ENCODE assay signal across 17 cellular contexts in genomic region chr5:32098806-32099435, GRCh38.
DNase-seq lines count a peak whose midpoint lies in the region; ATAC-seq and TF ChIP-seq lines count a peak whose summit lies in the region.
"Had no signal": no experiment of that assay in that cellular context is flagged by ENCODE, and none has a peak within 500 bp of the region (broad histone marks: within the 10 kb centered on the region; RNA-seq: fewer than 3 reads in every experiment).

No MANE protein-coding gene starts in this region.

- no peak overlapping the region for H3K9ac ChIP-seq in mesendoderm (ENCODE audit: low read length)

- H3K4ac ChIP-seq in mesendoderm (ENCODE audit: low read depth, low read length), result no peak overlapping the region

- H3K9me3 ChIP-seq in heart left ventricle (no peaks in the 10 kb centered on the region), hepatocyte (ENCODE audit: low read depth) (no peaks in the 10 kb centered on the region), psoas muscle (no peaks in the 10 kb centered on the region), upper lobe of right lung (no peaks in the 10 kb centered on the region)
- H3K9me3 ChIP-seq in CD8-positive, alpha-beta memory T cell (ENCODE audit: low read length), result no peaks in the 10 kb centered on the region

- H2AFZ ChIP-seq in hepatocyte, result no peak overlapping the region

- no peak overlapping the region for H3K56ac ChIP-seq in mesendoderm (ENCODE audit: low read length)

- H3K4me1 Mint-ChIP-seq in CD8-positive, alpha-beta memory T cell, result no peaks in the 10 kb centered on the region

- no peak overlapping the region for H2BK120ac ChIP-seq in mesendoderm (ENCODE audit: low read depth, low read length)

- H4K8ac ChIP-seq in mesendoderm (ENCODE audit: low read depth, low read length), result no peak overlapping the region

- H3K4me2 ChIP-seq in hepatocyte (no peak overlapping the region), mesendoderm (ENCODE audit: low read length) (no peak overlapping the region)

- TF ChIP-seq CTCF in heart left ventricle (IDR thresholded peaks at IDR 0.05), result no peak
- TF ChIP-seq CTCF in hepatocyte (IDR thresholded peaks at IDR 0.05; ENCODE audit: poor library complexity), result no peak
- TF ChIP-seq CTCF in psoas muscle (IDR thresholded peaks at IDR 0.05), result no peak
- TF ChIP-seq CTCF in upper lobe of right lung (IDR thresholded peaks at IDR 0.05), result no peak

- TF ChIP-seq POLR2A in heart left ventricle (IDR thresholded peaks at IDR 0.05), result no peak

- no peak overlapping the region for H4K5ac ChIP-seq in mesendoderm (ENCODE audit: low read length)

- WGBS in heart left ventricle, 4 donors, result 20 to 40% (median 30%) methylated on average over 11 of the region's 11 CpGs
- 68% methylated on average over 11 of the region's 11 CpGs for WGBS in hepatocyte (ENCODE audit: low lambda C conversion rate, missing lambda C conversion rate)
- 77 to 81% (median 78%) methylated on average over 11 of the region's 11 CpGs for WGBS in psoas muscle, 3 donors
- WGBS in mesendoderm (ENCODE audit: extremely low coverage, insufficient coverage, low lambda C conversion rate), result no CpG with 5 or more reads among the region's 11 CpGs

- DNase-seq in heart left ventricle (no peak), cardiac septum (ENCODE audit: low spot score) (no peak), hepatocyte (ENCODE audit: low spot score) (no peak), psoas muscle (no peak), upper lobe of right lung (no peak), mesendoderm (no peak), hepatic stellate cell (ENCODE audit: low spot score) (no peak)
- DNase-seq in CD8-positive, alpha-beta memory T cell, result no peak
- DNase-seq: activated gamma-delta T cell; NCI-H1048; NCI-H2107; NCI-H748 treated with DMSO at 0.1 percent for 48 hours; stimulated activated CD4-positive, alpha-beta T cell treated with anti-CD3 and anti-CD28 coated beads, Interleukin-12 subunit alpha, Interleukin-12 subunit beta, amount 100 ng/mL, for 4 hours; stimulated activated naive B cell treated with anti-CD40 and anti-IgM and Interleukin-4, amounts not matched to agents 10 μg/mL and 1 μg/mL and 100 μg/mL, for 72 hours; T-helper 9 cell had no signal

- ATAC-seq in heart left ventricle (peak in 3 of 4 donors; percentile 27 to 35 (median 28)), psoas muscle (no peak), upper lobe of right lung (peak; percentile 5)
- ATAC-seq: stimulated activated naive B cell treated with anti-CD40 and anti-IgM and Interleukin-4, amounts not matched to agents 10 μg/mL and 1 μg/mL and 100 μg/mL, for 72 hours had no signal

- peaks cover 0 to 54% (median 13%) of the 10 kb centered on the region in 3 donors for H3K36me3 Mint-ChIP-seq in CD8-positive, alpha-beta memory T cell

- no peak overlapping the region for H2BK5ac ChIP-seq in mesendoderm (ENCODE audit: low read length)

- H3K27me3 ChIP-seq in heart left ventricle (no peaks in the 10 kb centered on the region), hepatocyte (no peaks in the 10 kb centered on the region), psoas muscle (ENCODE audit: insufficient read depth in 3 of 3, low read length in 2 of 3) (no peaks in the 10 kb centered on the region), upper lobe of right lung (no peaks in the 10 kb centered on the region), mesendoderm (ENCODE audit: insufficient read depth, low read length, poor library complexity) (no peaks in the 10 kb centered on the region)
- no peaks in the 10 kb centered on the region for H3K27me3 ChIP-seq in CD8-positive, alpha-beta memory T cell (ENCODE audit: insufficient read depth, low read length, poor library complexity, severe bottlenecking)

- CTCF ChIA-PET in CD8-positive, alpha-beta memory T cell (lab: Charles Lee), result interaction anchor here (1.3 kb wide), 1 partner anchor 9 kb away, joined by 4 read pairs; no protein-coding TSS in a partner anchor

- no peaks in the 10 kb centered on the region for H3K9me2 ChIP-seq in hepatocyte (replicated peaks; ENCODE audit: insufficient read depth)

- H3K27me3 Mint-ChIP-seq in CD8-positive, alpha-beta memory T cell, result no peaks in the 10 kb centered on the region
- H3K27me3 Mint-ChIP-seq: dendritic cell treated with granulocyte-macrophage colony-stimulating factor and Interleukin-4, amounts not matched to agents 40 ng/mL and 50 ng/mL, for 4 days; stimulated activated naive B cell treated with anti-CD40 and anti-IgM and Interleukin-4, amounts not matched to agents 10 μg/mL and 1 μg/mL and 100 μg/mL, for 72 hours had no signal

- H3K27ac Mint-ChIP-seq in CD8-positive, alpha-beta memory T cell, result peak overlapping the region in 1 of 8 donors; percentile 54
- H3K27ac Mint-ChIP-seq: dendritic cell treated with granulocyte-macrophage colony-stimulating factor and Interleukin-4, amounts not matched to agents 40 ng/mL and 50 ng/mL, for 4 days; stimulated activated naive B cell treated with anti-CD40 and anti-IgM and Interleukin-4, amounts not matched to agents 10 μg/mL and 1 μg/mL and 100 μg/mL, for 72 hours had no signal

- no peak overlapping the region for H3K23ac ChIP-seq in mesendoderm (ENCODE audit: low read length)

- H3K4me3 Mint-ChIP-seq in CD8-positive, alpha-beta memory T cell, result no peak overlapping the region
- H3K4me3 Mint-ChIP-seq: dendritic cell treated with granulocyte-macrophage colony-stimulating factor and Interleukin-4, amounts not matched to agents 40 ng/mL and 50 ng/mL, for 4 days; stimulated activated naive B cell treated with anti-CD40 and anti-IgM and Interleukin-4, amounts not matched to agents 10 μg/mL and 1 μg/mL and 100 μg/mL, for 72 hours had no signal

- intact Hi-C loops in heart left ventricle (cut with DNase I) (loop anchor here in 2 of 10 donors (5.0 to 10.0 kb wide), 2 partner anchors 73 to 514 kb away; partner anchors contain the start of gene GOLPH3 (in 1 of the 2)), cardiac septum (cut with DNase I) (loop anchor here (2.0 to 10.0 kb wide), 2 partner anchors 74 to 486 kb away; partner anchors contain the start of gene SUB1), psoas muscle (cut with DNase I) (loop anchor here (10.0 kb wide), 2 partner anchors 454 to 514 kb away; no protein-coding TSS in a partner anchor), upper lobe of right lung (cut with DNase I) (no loop called here)

- H3K79me2 ChIP-seq in hepatocyte (no peaks in the 10 kb centered on the region), mesendoderm (ENCODE audit: control insufficient read depth, insufficient read depth, low read length) (no peaks in the 10 kb centered on the region)

- no peaks in the 10 kb centered on the region for H3K9me3 Mint-ChIP-seq in CD8-positive, alpha-beta memory T cell
- H3K9me3 Mint-ChIP-seq: dendritic cell treated with granulocyte-macrophage colony-stimulating factor and Interleukin-4, amounts not matched to agents 40 ng/mL and 50 ng/mL, for 4 days; stimulated activated naive B cell treated with anti-CD40 and anti-IgM and Interleukin-4, amounts not matched to agents 10 μg/mL and 1 μg/mL and 100 μg/mL, for 72 hours had no signal

- POLR2A ChIA-PET in CD8-positive, alpha-beta memory T cell (lab: Charles Lee), result no interaction called here

- peak overlapping the region in 1 of 12 donors; percentile 8 for H3K4me3 ChIP-seq in heart left ventricle
- H3K4me3 ChIP-seq in hepatocyte, result no peak overlapping the region
- no peak overlapping the region for H3K4me3 ChIP-seq in psoas muscle
- H3K4me3 ChIP-seq in upper lobe of right lung, result no peak overlapping the region
- H3K4me3 ChIP-seq in mesendoderm (ENCODE audit: low read length), result no peak overlapping the region
- H3K4me3 ChIP-seq in CD8-positive, alpha-beta memory T cell (ENCODE audit: low read length), result no peak overlapping the region

- no peak overlapping the region for H3K18ac ChIP-seq in mesendoderm (ENCODE audit: low read length)

- H3K79me1 ChIP-seq in mesendoderm (ENCODE audit: low read length), result no peaks in the 10 kb centered on the region

- no peaks in the 10 kb centered on the region for H4K20me1 ChIP-seq in hepatocyte (ENCODE audit: insufficient read depth, poor library complexity, severe bottlenecking)

- H2AK5ac ChIP-seq in mesendoderm (ENCODE audit: low read length), result no peak overlapping the region

- H3K27ac ChIP-seq in heart left ventricle, result peak overlapping the region in 11 of 12 donors; percentile 48 to 80 (median 63)
- H3K27ac ChIP-seq in hepatocyte, result peak overlapping the region; percentile 27
- H3K27ac ChIP-seq in psoas muscle, result peak overlapping the region; percentile 55
- H3K27ac ChIP-seq in upper lobe of right lung, result peak overlapping the region; percentile 49
- no peak overlapping the region for H3K27ac ChIP-seq in mesendoderm (ENCODE audit: low read depth, low read length)
- no peak overlapping the region for H3K27ac ChIP-seq in CD8-positive, alpha-beta memory T cell (ENCODE audit: low read depth, low read length)
- H3K27ac ChIP-seq: HL-60 had no signal

- peaks cover 3 to 45% (median 27%) of the 10 kb centered on the region in 12 donors for H3K4me1 ChIP-seq in heart left ventricle
- H3K4me1 ChIP-seq in hepatocyte (ENCODE audit: insufficient read depth), result no peaks in the 10 kb centered on the region
- peaks cover 11% of the 10 kb centered on the region for H3K4me1 ChIP-seq in psoas muscle
- peaks cover 5% of the 10 kb centered on the region for H3K4me1 ChIP-seq in upper lobe of right lung
- H3K4me1 ChIP-seq in mesendoderm (ENCODE audit: control insufficient read depth, low read depth, low read length), result no peaks in the 10 kb centered on the region
- H3K4me1 ChIP-seq in CD8-positive, alpha-beta memory T cell (ENCODE audit: insufficient read depth, low read length), result no peaks in the 10 kb centered on the region

- H2BK15ac ChIP-seq in mesendoderm (replicated peaks; ENCODE audit: low read depth), result no peak overlapping the region

- peaks cover 0 to 85% (median 50%) of the 10 kb centered on the region in 9 donors for H3K36me3 ChIP-seq in heart left ventricle
- no peaks in the 10 kb centered on the region for H3K36me3 ChIP-seq in hepatocyte (replicated peaks; ENCODE audit: insufficient read depth, low read depth)
- peaks cover 0 to 65% of the 10 kb centered on the region in 2 donors for H3K36me3 ChIP-seq in psoas muscle (ENCODE audit: insufficient read depth in 1 of 2, low read depth in 1 of 2)
- peaks cover 68% of the 10 kb centered on the region for H3K36me3 ChIP-seq in upper lobe of right lung
- H3K36me3 ChIP-seq in mesendoderm (ENCODE audit: control insufficient read depth, insufficient read depth, low read length), result peaks cover 9% of the 10 kb centered on the region
- H3K36me3 ChIP-seq in CD8-positive, alpha-beta memory T cell (ENCODE audit: insufficient read depth, low read length), result peaks cover 16% of the 10 kb centered on the region

Comparison
In these comparisons a context has a peak if more than half of its experiments do, and no peak if none do; other contexts are left out.
1. ATAC-seq: peak in heart left ventricle (3 of 4) and upper lobe of right lung (single experiment); none in psoas muscle (0 of 4).
2. H3K27ac ChIP-seq: peak in heart left ventricle (11 of 12), hepatocyte (single experiment), psoas muscle (single experiment) and upper lobe of right lung (single experiment); none in mesendoderm (single experiment) and CD8-positive, alpha-beta memory T cell (single experiment).